28 cellular contexts compared by ENCODE assay signal in the genomic region with DNA sequence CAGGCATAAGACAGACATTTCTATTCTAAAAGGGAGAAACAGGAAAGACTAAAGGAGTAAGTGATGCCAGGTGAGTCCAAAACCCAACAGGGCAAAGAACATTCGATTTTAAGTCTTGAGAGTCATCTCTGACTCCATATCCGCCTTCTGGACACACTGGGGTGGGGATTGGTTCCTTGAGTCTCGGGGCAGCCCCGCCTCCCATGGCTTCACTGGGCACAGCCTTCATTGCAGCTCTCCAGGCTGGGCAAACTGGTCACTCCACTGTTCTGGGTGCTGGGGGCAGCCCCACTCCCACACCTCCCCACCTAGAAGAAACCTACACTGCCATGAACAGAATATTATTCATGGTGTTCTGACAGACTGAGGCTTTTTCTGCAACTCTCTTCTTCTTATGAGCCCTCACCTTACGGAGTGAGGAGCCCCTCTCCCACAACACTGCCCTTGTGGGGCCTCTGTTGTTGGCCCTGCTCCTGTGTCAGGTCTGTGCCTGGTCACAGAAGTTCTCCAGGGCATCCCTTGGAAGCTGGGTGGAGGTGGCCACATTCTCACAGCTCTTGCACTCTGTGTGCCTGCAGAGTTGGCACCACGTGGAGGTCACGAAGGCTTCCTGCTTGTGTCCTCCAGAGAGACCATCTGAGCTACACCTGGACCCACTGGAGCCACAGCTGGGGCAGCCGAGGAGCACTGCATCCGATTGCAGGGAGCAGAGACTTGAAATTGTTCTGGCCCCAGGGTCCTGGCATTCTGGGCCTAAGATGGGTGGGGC.
DNase-seq lines count a peak whose midpoint lies in the region; ATAC-seq and TF ChIP-seq lines count a peak whose summit lies in the region.
"Had no signal": no experiment of that assay in that cellular context is flagged by ENCODE, and none has a peak within 500 bp of the region (broad histone marks: within the 10 kb centered on the region; RNA-seq: fewer than 3 reads in every experiment).

No MANE protein-coding gene starts in this region.

- no peaks in the 10 kb centered on the region for H3K9me3 Mint-ChIP-seq in endothelial cell (ENCODE audit: unreplicated experiment)
- H3K9me3 Mint-ChIP-seq in MCF 10A (ENCODE audit: unreplicated experiment): no peaks in the 10 kb centered on the region
- H3K9me3 Mint-ChIP-seq: activated CD4-positive, alpha-beta T cell treated with anti-CD3 and anti-CD28 coated beads, Interleukin-2, amount 10 ng/mL, durations not matched to agents 24 days and 14 days; naive thymus-derived CD4-positive, alpha-beta T cell had no signal

- H2AFZ ChIP-seq in osteoblast (ENCODE audit: low read length): no peak overlapping the region

- H3K36me3 ChIP-seq in osteoblast (ENCODE audit: insufficient read depth, low read length): no peaks in the 10 kb centered on the region
- no peaks in the 10 kb centered on the region for H3K36me3 ChIP-seq in thoracic aorta
- H3K36me3 ChIP-seq: Peyer's patch, suprapubic skin had no signal

- no peak overlapping the region for H3K4me3 ChIP-seq in osteoblast (ENCODE audit: insufficient read depth, low read length)
- no peak overlapping the region for H3K4me3 ChIP-seq in thoracic aorta
- H3K4me3 ChIP-seq: heart left ventricle, Peyer's patch, SJCRH30, suprapubic skin had no signal

- peaks cover 4% of the 10 kb centered on the region for H3K79me2 ChIP-seq in osteoblast (ENCODE audit: insufficient read depth, low read length)

- no TSS peak for BruUV-seq in MCF 10A (replicated peaks; lab: Mats Ljungman, UMichigan)

- POLR2A ChIA-PET in RWPE1 (lab: Yijun Ruan, JAX; ENCODE audit: low non-redundant PET): no interaction called here
- POLR2A ChIA-PET in MCF 10A (lab: Yijun Ruan, JAX): no interaction called here

- DNase-seq in RWPE1 (ENCODE audit: low spot score) (no peak), endothelial cell (ENCODE audit: low spot score) (no peak), osteoblast (ENCODE audit: insufficient read length, low spot score, missing footprints) (no peak), thoracic aorta (ENCODE audit: low spot score) (no peak), NOMO-1 treated with dmso at 0.1 percent for 144 hours (lab: John Stamatoyannopoulos, UW; ENCODE audit: unreplicated experiment) (no peak), NCI-H187 (lab: John Stamatoyannopoulos, UW) (no peak), MCF 10A (ENCODE audit: unreplicated experiment) (no peak)
- DNase-seq in activated naive CD4-positive, alpha-beta T cell treated with anti-CD3 and anti-CD28 coated beads, Interleukin-2, amount 50 U/mL, for 16 hours: no peak
- DNase-seq: activated CD4-positive, alpha-beta T cell treated with anti-CD3 and anti-CD28 coated beads, Interleukin-2, amount 10 ng/mL, durations not matched to agents 24 days and 14 days; activated naive CD4-positive, alpha-beta T cell treated with Interleukin-2 at 50 U/mL for 16 hours; activated T-cell treated with anti-CD3 and anti-CD28 coated beads, Interleukin-2, amount 50 U/mL, for 48 hours; DMS79 treated with DMSO at 0.1 percent for 48 hours; H7; heart left ventricle; Karpas-422; mesendoderm; MV-4-11; naive thymus-derived CD4-positive, alpha-beta T cell; NCI-H1694; NCI-H2171 treated with DMSO at 0.1 percent for 48 hours; NK-92 treated with Interleukin-12 subunit alpha and Interleukin-12 subunit beta, amount 100 ng/mL, for 24 hours; Peyer's patch; SJCRH30; T-helper 2 cell had no signal

- no peak overlapping the region for H3K4me2 ChIP-seq in osteoblast (ENCODE audit: insufficient read depth, low read length)

- TF ChIP-seq CTCF in RWPE1 (conservative IDR thresholded peaks at IDR 0.05; ENCODE audit: low read depth) (no peak), endothelial cell (IDR thresholded peaks at IDR 0.05; ENCODE audit: unreplicated experiment) (no peak), osteoblast (IDR thresholded peaks at IDR 0.05; ENCODE audit: extremely low read depth, low read depth, low read length) (no peak), thoracic aorta (IDR thresholded peaks at IDR 0.05) (no peak), MCF 10A (IDR thresholded peaks at IDR 0.05; ENCODE audit: unreplicated experiment) (no peak)

- CTCF ChIA-PET in RWPE1 (lab: Yijun Ruan, JAX) (no interaction called here), MCF 10A (lab: Yijun Ruan, JAX) (no interaction called here)

- H3K9me3 ChIP-seq in osteoblast (ENCODE audit: low read depth, low read length) (no peaks in the 10 kb centered on the region), thoracic aorta (no peaks in the 10 kb centered on the region)
- H3K9me3 ChIP-seq: heart left ventricle, Peyer's patch, SJCRH30, suprapubic skin had no signal

- H3K36me3 Mint-ChIP-seq in endothelial cell (ENCODE audit: low read depth, unreplicated experiment) (peaks cover 42% of the 10 kb centered on the region), MCF 10A (ENCODE audit: insufficient read depth, unreplicated experiment) (no peaks in the 10 kb centered on the region)

- H3K27ac Mint-ChIP-seq in endothelial cell (ENCODE audit: unreplicated experiment): peak overlapping the region; percentile 44
- no peak overlapping the region for H3K27ac Mint-ChIP-seq in MCF 10A (ENCODE audit: low read depth, unreplicated experiment)
- H3K27ac Mint-ChIP-seq: activated CD4-positive, alpha-beta T cell treated with anti-CD3 and anti-CD28 coated beads, Interleukin-2, amount 10 ng/mL, durations not matched to agents 24 days and 14 days; naive thymus-derived CD4-positive, alpha-beta T cell had no signal

- peaks cover 12% of the 10 kb centered on the region for H3K27me3 Mint-ChIP-seq in endothelial cell (ENCODE audit: unreplicated experiment)
- no peaks in the 10 kb centered on the region for H3K27me3 Mint-ChIP-seq in MCF 10A (ENCODE audit: insufficient read depth, unreplicated experiment)

- peak overlapping the region; percentile 24; the same call in 1 of the 2 replicates for H3K27ac ChIP-seq in RWPE1
- H3K27ac ChIP-seq in osteoblast (ENCODE audit: low read depth, low read length): peak overlapping the region; percentile 99
- H3K27ac ChIP-seq in thoracic aorta: peak overlapping the region; percentile 67 to 98
- H3K27ac ChIP-seq: C4-2B, SJCRH30, suprapubic skin, VCaP had no signal

- H3K4me3 Mint-ChIP-seq in endothelial cell (ENCODE audit: unreplicated experiment): peak overlapping the region; percentile 8
- H3K4me3 Mint-ChIP-seq in MCF 10A (ENCODE audit: unreplicated experiment): no peak overlapping the region
- H3K4me3 Mint-ChIP-seq: activated CD4-positive, alpha-beta T cell treated with anti-CD3 and anti-CD28 coated beads, Interleukin-2, amount 10 ng/mL, durations not matched to agents 24 days and 14 days; naive thymus-derived CD4-positive, alpha-beta T cell had no signal

- no peaks in the 10 kb centered on the region for H3K27me3 ChIP-seq in osteoblast (ENCODE audit: insufficient read depth, low read length)
- H3K27me3 ChIP-seq in thoracic aorta (replicated peaks; ENCODE audit: insufficient read depth): no peaks in the 10 kb centered on the region
- H3K27me3 ChIP-seq: heart left ventricle, Peyer's patch, SJCRH30, suprapubic skin had no signal

- H4K20me1 ChIP-seq in osteoblast (ENCODE audit: insufficient read depth, low read length): no peaks in the 10 kb centered on the region

- H3K4me1 ChIP-seq in osteoblast (ENCODE audit: insufficient read depth, low read length) (peaks cover 85% of the 10 kb centered on the region), thoracic aorta (ENCODE audit: control insufficient read depth in 1 of 2, low read depth in 2 of 2) (peaks cover 56 to 97% of the 10 kb centered on the region in 2 donors)
- H3K4me1 ChIP-seq: Peyer's patch had no signal

- H3K4me1 Mint-ChIP-seq in endothelial cell (ENCODE audit: unreplicated experiment) (peaks cover 76% of the 10 kb centered on the region), MCF 10A (ENCODE audit: insufficient read depth, unreplicated experiment) (peaks cover 29% of the 10 kb centered on the region)

- no peak for ATAC-seq in thoracic aorta (ENCODE audit: insufficient number of reproducible peaks, low FRiP score, low read depth)
- ATAC-seq: naive thymus-derived CD4-positive, alpha-beta T cell; right cardiac atrium had no signal

- intact Hi-C loops in MCF 10A (cut with micrococcal nuclease): no loop called here

Comparison
In these comparisons a context has a peak if more than half of its experiments do, and no peak if none do; other contexts are left out.
1. H3K27ac ChIP-seq: peak in every context shown above with its lines; median percentile 99 in osteoblast; 82 in thoracic aorta; 24 in RWPE1.